17 cellular contexts compared by ENCODE assay signal in the genomic region with DNA sequence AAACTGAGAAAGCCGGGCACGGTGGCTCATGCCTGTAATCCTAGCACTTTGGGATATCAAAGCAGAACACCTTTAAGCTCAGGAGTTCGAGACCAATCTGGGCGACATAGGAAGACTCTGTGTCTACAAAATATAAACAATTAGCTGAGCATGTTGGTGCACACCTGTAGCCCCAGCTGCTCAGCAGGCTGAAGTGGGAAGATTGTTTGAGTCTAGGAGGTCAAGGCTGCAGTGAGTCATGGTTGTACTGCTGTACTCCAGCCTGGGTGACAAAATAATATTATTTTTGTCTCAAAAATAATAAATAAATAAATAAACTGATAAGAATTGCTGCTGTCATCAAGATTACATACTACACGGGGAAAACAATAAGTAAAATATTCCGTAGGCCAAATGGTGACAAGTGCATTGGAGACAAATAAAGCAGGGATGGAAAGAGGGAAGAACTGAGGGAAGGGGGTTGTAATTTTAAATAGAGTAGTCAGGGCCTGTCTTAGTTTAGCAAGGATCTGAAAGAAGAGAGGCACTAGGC.
"Had no signal": no experiment of that assay in that cellular context is flagged by ENCODE, and none has a peak within 500 bp of the region (broad histone marks: within the 10 kb centered on the region; RNA-seq: fewer than 3 reads in every experiment).

No MANE protein-coding gene starts in this region.

- H3K4me1 ChIP-seq: colonic mucosa had no signal

- ATAC-seq: activated T-helper 17 cell treated with anti-CD3 and anti-CD28 coated beads, Interleukin-2, amount 50 U/mL, for 72 hours; left ventricle myocardium superior; natural killer cell had no signal

- H3K27me3 Mint-ChIP-seq: activated CD4-positive, alpha-beta T cell treated with anti-CD3 and anti-CD28 coated beads, Interleukin-2, amount 10 ng/mL, durations not matched to agents 7 days and 5 days; activated T-helper 17 cell treated with anti-CD3 and anti-CD28 coated beads, Interleukin-2, amount 50 U/mL, for 72 hours had no signal

- H3K27ac ChIP-seq: cardiac muscle cell, colonic mucosa, transverse colon had no signal

- H3K27me3 ChIP-seq: cardiac muscle cell, colonic mucosa, transverse colon had no signal

- H3K4me3 Mint-ChIP-seq: activated CD4-positive, alpha-beta T cell treated with anti-CD3 and anti-CD28 coated beads, Interleukin-2, amount 10 ng/mL, durations not matched to agents 7 days and 5 days; activated T-helper 17 cell treated with anti-CD3 and anti-CD28 coated beads, Interleukin-2, amount 50 U/mL, for 72 hours; natural killer cell; T-helper 2 cell treated with Interferon-gamma antibody and Interleukin-4, amounts not matched to agents 5 μg/mL and 100 μg/mL, for 36 hours had no signal

- DNase-seq: activated CD4-positive, alpha-beta T cell treated with anti-CD3 and anti-CD28 coated beads, Interleukin-2, amount 10 ng/mL, durations not matched to agents 7 days and 5 days; activated naive CD4-positive, alpha-beta T cell treated with Interleukin-2 at 50 U/mL for 16 hours; colonic mucosa; effector CD4-positive, alpha-beta T cell; foreskin melanocyte; head of caudate nucleus; kidney glomerular epithelial cell; left ventricle myocardium superior; mesenchymal stem cell; natural killer cell; retina; stimulated activated CD4-positive, alpha-beta T cell treated with anti-CD3 and anti-CD28 coated beads, Interleukin-2, amount 100 ng/mL, for 48 hours; stimulated activated naive CD4-positive, alpha-beta T cell; transverse colon had no signal

- H3K4me3 ChIP-seq: cardiac muscle cell, colonic mucosa, transverse colon had no signal

- H3K27ac Mint-ChIP-seq: activated CD4-positive, alpha-beta T cell treated with anti-CD3 and anti-CD28 coated beads, Interleukin-2, amount 10 ng/mL, durations not matched to agents 7 days and 5 days; activated T-helper 17 cell treated with anti-CD3 and anti-CD28 coated beads, Interleukin-2, amount 50 U/mL, for 72 hours; natural killer cell; T-helper 2 cell treated with Interferon-gamma antibody and Interleukin-4, amounts not matched to agents 5 μg/mL and 100 μg/mL, for 36 hours had no signal

- H3K9me3 ChIP-seq: colonic mucosa, transverse colon had no signal

- H3K36me3 ChIP-seq: cardiac muscle cell, colonic mucosa, transverse colon had no signal

- H3K36me3 Mint-ChIP-seq: natural killer cell had no signal

- H3K9me3 Mint-ChIP-seq: activated CD4-positive, alpha-beta T cell treated with anti-CD3 and anti-CD28 coated beads, Interleukin-2, amount 10 ng/mL, durations not matched to agents 7 days and 5 days; activated T-helper 17 cell treated with anti-CD3 and anti-CD28 coated beads, Interleukin-2, amount 50 U/mL, for 72 hours; natural killer cell; T-helper 2 cell treated with Interferon-gamma antibody and Interleukin-4, amounts not matched to agents 5 μg/mL and 100 μg/mL, for 36 hours had no signal
